In the genomic region with DNA sequence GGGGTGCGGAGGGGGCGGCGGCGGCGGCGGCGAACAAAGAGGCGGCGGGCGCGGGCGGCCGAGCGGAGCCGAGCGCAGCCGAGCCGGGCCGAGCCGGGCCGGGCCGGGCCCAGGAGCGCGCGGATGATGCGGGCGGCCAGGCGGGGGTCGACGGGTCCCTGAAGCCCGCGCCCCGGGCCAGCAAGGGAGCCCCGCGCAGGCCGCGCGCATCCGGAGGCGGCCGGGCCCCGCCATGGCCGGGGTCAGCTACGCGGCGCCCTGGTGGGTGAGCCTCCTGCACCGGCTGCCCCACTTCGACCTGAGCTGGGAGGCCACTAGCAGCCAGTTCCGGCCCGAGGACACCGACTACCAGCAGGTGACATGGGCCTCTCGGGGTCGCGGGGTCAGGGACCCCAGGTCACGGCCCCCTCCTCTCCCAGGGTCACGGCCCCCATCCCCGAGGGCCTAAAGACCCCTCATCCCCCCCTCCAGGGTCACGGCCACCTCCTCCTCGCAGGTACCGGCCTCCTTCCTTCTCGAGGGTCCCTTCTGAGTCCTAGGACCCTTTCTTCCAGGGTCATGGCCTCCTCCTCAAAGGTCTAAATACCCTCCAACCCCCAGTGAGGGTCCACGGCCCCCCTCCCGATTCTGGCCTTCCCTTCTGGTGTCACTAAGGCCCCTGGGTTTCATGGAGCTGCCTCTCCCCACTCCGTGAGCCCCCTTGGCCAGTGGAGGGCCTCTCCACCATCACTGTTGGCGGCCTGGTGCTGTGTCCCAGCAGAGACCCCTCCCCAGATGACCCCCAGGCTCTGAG, we compare ENCODE assay signal across 8 cellular contexts. TPM values are rescaled to one million over a fixed set of nuclear protein-coding genes. Genes with fewer than 3 reads are reported as not detected.
DNase-seq lines count a peak whose midpoint lies in the region; ATAC-seq, FAIRE-seq and TF ChIP-seq lines count a peak whose summit lies in the region.

Gene TTYH3, plus strand, starts transcription at position 63 of the 793 bp plus-strand sequence. Its CDS starts 170 bp downstream, at position 233.

- FAIRE-seq in D721Med (lab: Jason Lieb, UNC) (no peak), RCC 7860 (lab: Jason Lieb, UNC) (no peak)

- no peaks in the 10 kb centered on the region for H3K79me2 ChIP-seq in OCI-LY7 (ENCODE audit: insufficient read depth, low read depth, low read length)

- H3K4me3 ChIP-seq in OCI-LY7 (ENCODE audit: low read depth, low read length, poor library complexity, severe bottlenecking) = peak within 1 kb of the TSS; percentile 82
- H3K4me3 ChIP-seq in muscle layer of colon (ENCODE audit: low read depth in 1 of 2, low read length in 2 of 2) = peak within 1 kb of the TSS; percentile 75 to 84

- H3K27ac ChIP-seq in OCI-LY7 (ENCODE audit: low read depth, low read length, poor library complexity, severe bottlenecking) (no peak within 1 kb of the TSS), muscle layer of colon (ENCODE audit: low read depth, low read length) (peak within 1 kb of the TSS; percentile 89)

- H3K4me2 ChIP-seq in OCI-LY7 (ENCODE audit: low read length) = peak within 1 kb of the TSS; percentile 90

- no peaks in the 10 kb centered on the region for H3K9me2 ChIP-seq in OCI-LY7 (ENCODE audit: insufficient read depth, low read length)

- intact Hi-C loops in OCI-LY7 (cut with micrococcal nuclease; ENCODE audit: unreplicated experiment) = no loop called here

- POLR2A ChIA-PET in OCI-LY7 (lab: Charles Lee) = interaction anchor here (0.6 to 1.5 kb wide), 2 partner anchors 13 to 95 kb away, joined by 4 to 13 read pairs; no protein-coding TSS in a partner anchor

- DNase-seq in OCI-LY7 (ENCODE audit: low spot score) (no peak), D721Med (ENCODE audit: insufficient read length, low spot score) (no peak), GM20000 (ENCODE audit: low spot score) (no peak), RCC 7860 (ENCODE audit: low spot score) (no peak)
- DNase-seq in effector CD8-positive, alpha-beta T cell (lab: John Stamatoyannopoulos, UW) = peak; percentile 21

- ATAC-seq in GM18861 (IDR thresholded peaks at IDR 0.05; ENCODE audit: unreplicated experiment) (peak; percentile 18), HG02571 (IDR thresholded peaks at IDR 0.05; ENCODE audit: unreplicated experiment) (peak; percentile 29)

- H3K36me3 ChIP-seq in OCI-LY7 (ENCODE audit: insufficient read depth, low read length) (no peaks in the 10 kb centered on the region), muscle layer of colon (ENCODE audit: insufficient read depth, low read length) (no peaks in the 10 kb centered on the region)

- TF ChIP-seq CTCF in OCI-LY7 (conservative IDR thresholded peaks at IDR 0.05; ENCODE audit: low read length) (no peak), D721Med (IDR thresholded peaks at IDR 0.05; ENCODE audit: insufficient read depth, missing control alignments) (no peak), GM20000 (IDR thresholded peaks at IDR 0.05; ENCODE audit: extremely low read depth, missing control alignments) (no peak)

- H3K4me1 ChIP-seq in OCI-LY7 (ENCODE audit: insufficient read depth, low read length, poor library complexity, severe bottlenecking) (peaks cover 26% of the 10 kb centered on the region), muscle layer of colon (ENCODE audit: insufficient read depth, low read length) (peaks cover 41% of the 10 kb centered on the region)

- no peaks in the 10 kb centered on the region for H3K27me3 ChIP-seq in muscle layer of colon (ENCODE audit: control insufficient read depth in 1 of 2, insufficient read depth in 2 of 2, low read length in 2 of 2)

- H4K20me1 ChIP-seq in OCI-LY7 (ENCODE audit: insufficient read depth, low read length) = no peaks in the 10 kb centered on the region

- BruUV-seq in OCI-LY7 (replicated peaks; lab: Mats Ljungman, UMichigan) = no TSS peak

- peak within 1 kb of the TSS; percentile 90 for H2AFZ ChIP-seq in OCI-LY7 (ENCODE audit: low read length)

- CTCF ChIA-PET in OCI-LY7 (lab: Charles Lee; ENCODE audit: unreplicated experiment) = interaction anchor here (0.9 kb wide), 1 partner anchor 12 kb away, joined by 10 read pairs; no protein-coding TSS in a partner anchor

- H3K9me3 ChIP-seq in OCI-LY7 (ENCODE audit: low read length) (no peaks in the 10 kb centered on the region), muscle layer of colon (ENCODE audit: low read length) (no peaks in the 10 kb centered on the region)

- H3K9ac ChIP-seq in muscle layer of colon (ENCODE audit: low read length) = peak within 1 kb of the TSS; percentile 54

RNA-seq across cellular contexts. Expression of gene TTYH3, which starts in this region (rescaled TPM):
- 17.9 and 23.8 TPM in 2 replicates for total RNA-seq in OCI-LY7 (2014; rRNA removed; shearing (Covaris generic))
- 54.8 and 63.6 TPM in 2 replicates for total RNA-seq in OCI-LY7 (2022)
